9 cellular contexts compared by ENCODE assay signal in the genomic region with DNA sequence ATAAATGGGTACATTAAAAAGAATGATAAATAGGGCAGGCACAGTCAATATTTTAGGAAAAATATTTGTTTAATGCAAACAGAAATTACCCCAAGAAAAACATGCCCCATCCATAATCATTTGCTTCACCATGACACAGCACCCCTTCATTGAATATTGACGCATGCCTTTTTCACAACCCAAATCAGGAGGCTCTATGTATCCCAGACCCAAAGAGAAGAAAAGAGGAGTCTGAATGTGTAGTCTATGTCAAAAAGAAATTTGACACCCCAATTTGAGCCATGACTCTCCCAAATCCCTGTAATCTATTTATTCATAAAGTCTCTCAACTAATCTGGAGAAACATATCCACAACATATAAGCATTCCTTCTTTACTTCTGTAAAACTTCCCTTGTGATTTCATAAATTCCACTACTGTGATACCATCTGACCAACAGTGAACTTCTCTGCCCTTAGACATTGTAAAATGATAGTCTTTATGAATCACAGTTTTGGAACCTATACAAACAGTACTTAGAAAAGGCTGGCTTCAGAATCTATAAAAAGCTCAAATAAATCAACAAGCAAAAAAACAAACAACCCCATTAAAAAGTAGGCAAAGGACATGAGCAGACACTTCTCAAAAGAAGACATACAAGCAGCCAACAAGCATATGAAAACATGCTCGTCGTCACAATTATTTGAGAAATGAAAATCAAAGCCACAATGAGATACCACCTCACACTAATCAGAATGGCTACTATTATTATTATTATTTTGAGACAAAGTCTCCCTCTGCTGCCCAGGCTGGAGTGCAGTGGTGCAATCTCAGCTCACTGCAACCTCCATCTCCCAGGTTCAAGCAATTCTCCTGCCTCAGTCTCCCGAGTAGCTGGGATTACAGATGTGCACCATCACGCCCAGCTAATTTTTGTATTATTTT. TPM values are rescaled to one million over a fixed set of nuclear protein-coding genes. Genes with fewer than 3 reads are reported as not detected.
DNase-seq lines count a peak whose midpoint lies in the region; ATAC-seq and TF ChIP-seq lines count a peak whose summit lies in the region.
"Had no signal": no experiment of that assay in that cellular context is flagged by ENCODE, and none has a peak within 500 bp of the region (broad histone marks: within the 10 kb centered on the region; RNA-seq: fewer than 3 reads in every experiment).

No MANE protein-coding gene starts in this region.

- no peaks in the 10 kb centered on the region for H3K27me3 Mint-ChIP-seq in activated CD4-positive, alpha-beta T cell treated with anti-CD3 and anti-CD28 coated beads, Interleukin-2, amount 10 ng/mL, durations not matched to agents 7 days and 5 days

- DNase-seq in ELR (ENCODE audit: low read depth) (peak; percentile 87), NCI-H226 (peak; percentile 47), choroid plexus epithelial cell (ENCODE audit: low read depth) (peak; percentile 84), non-pigmented ciliary epithelial cell (ENCODE audit: low read depth) (peak; percentile 80)
- no peak for DNase-seq in activated CD4-positive, alpha-beta T cell treated with anti-CD3 and anti-CD28 coated beads, Interleukin-2, amount 10 ng/mL, durations not matched to agents 7 days and 5 days
- DNase-seq in activated T-cell treated with anti-CD3 and anti-CD28 coated beads, Interleukin-2, amount 50 U/mL, for 48 hours: no peak
- DNase-seq: SHP77 had no signal

- no peaks in the 10 kb centered on the region for H3K4me1 Mint-ChIP-seq in activated CD4-positive, alpha-beta T cell treated with anti-CD3 and anti-CD28 coated beads, Interleukin-2, amount 10 ng/mL, durations not matched to agents 7 days and 5 days

- no peaks in the 10 kb centered on the region for H3K9me3 Mint-ChIP-seq in activated CD4-positive, alpha-beta T cell treated with anti-CD3 and anti-CD28 coated beads, Interleukin-2, amount 10 ng/mL, durations not matched to agents 7 days and 5 days

- CTCF ChIA-PET in activated CD4-positive, alpha-beta T cell treated with anti-CD3 and anti-CD28 coated beads, Interleukin-2, amount 10 ng/mL, durations not matched to agents 7 days and 5 days (lab: Charles Lee): interaction anchor here (1.5 kb wide), 1 partner anchor 19 kb away, joined by 3 read pairs; no protein-coding TSS in a partner anchor

- no peak overlapping the region for H3K4me3 ChIP-seq in choroid plexus epithelial cell (ENCODE audit: low read depth, low read length)

- peaks cover 53% of the 10 kb centered on the region for H3K36me3 Mint-ChIP-seq in activated CD4-positive, alpha-beta T cell treated with anti-CD3 and anti-CD28 coated beads, Interleukin-2, amount 10 ng/mL, durations not matched to agents 7 days and 5 days (ENCODE audit: low read depth)

- ATAC-seq in GM18870 (IDR thresholded peaks at IDR 0.05; ENCODE audit: unreplicated experiment) (no peak), GM21529 (IDR thresholded peaks at IDR 0.05; ENCODE audit: unreplicated experiment) (no peak)

- no peak overlapping the region for H3K4me3 Mint-ChIP-seq in activated CD4-positive, alpha-beta T cell treated with anti-CD3 and anti-CD28 coated beads, Interleukin-2, amount 10 ng/mL, durations not matched to agents 7 days and 5 days

- POLR2A ChIA-PET in activated CD4-positive, alpha-beta T cell treated with anti-CD3 and anti-CD28 coated beads, Interleukin-2, amount 10 ng/mL, durations not matched to agents 7 days and 5 days (lab: Charles Lee): no interaction called here

- H3K27ac Mint-ChIP-seq in activated CD4-positive, alpha-beta T cell treated with anti-CD3 and anti-CD28 coated beads, Interleukin-2, amount 10 ng/mL, durations not matched to agents 7 days and 5 days: no peak overlapping the region

- TF ChIP-seq CTCF in choroid plexus epithelial cell (conservative IDR thresholded peaks at IDR 0.05; ENCODE audit: low read depth, low read length): no peak

RNA-seq across cellular contexts. Expression of a gene that starts 53.4 kb away (rescaled TPM):
- 100 to 1,000 TPM in 1 of 2 experiments, 10 to 100 TPM in 1; 77.8 to 109 TPM for total RNA-seq in activated CD4-positive, alpha-beta T cell treated with anti-CD3 and anti-CD28 coated beads, Interleukin-2, amount 10 ng/mL, durations not matched to agents 7 days and 5 days

Comparison
In these comparisons a context has a peak if more than half of its experiments do, and no peak if none do; other contexts are left out.
1. DNase-seq: peak in ELR (single experiment), NCI-H226 (single experiment), choroid plexus epithelial cell (single experiment) and non-pigmented ciliary epithelial cell (single experiment); none in activated CD4-positive, alpha-beta T cell treated with anti-CD3 and anti-CD28 coated beads, Interleukin-2, amount 10 ng/mL, durations not matched to agents 7 days and 5 days (single experiment) and activated T-cell treated with anti-CD3 and anti-CD28 coated beads, Interleukin-2, amount 50 U/mL, for 48 hours (0 of 2).